ENCODE assay signal across 8 cellular contexts in genomic region chr18:48832961-48833700, GRCh38.
DNase-seq lines count a peak whose midpoint lies in the region; ATAC-seq and FAIRE-seq lines count a peak whose summit lies in the region.

No MANE protein-coding gene starts in this region.

- no peaks in the 10 kb centered on the region for H3K36me3 Mint-ChIP-seq in stimulated activated memory B cell treated with anti-CD40 and anti-IgM and Interleukin-4, amounts not matched to agents 10 μg/mL and 1 μg/mL and 100 μg/mL, for 72 hours

- peak; percentile 82 for FAIRE-seq in G401.6 (lab: Jason Lieb, UNC)

- H3K9me3 Mint-ChIP-seq in stimulated activated memory B cell treated with anti-CD40 and anti-IgM and Interleukin-4, amounts not matched to agents 10 μg/mL and 1 μg/mL and 100 μg/mL, for 72 hours, result no peaks in the 10 kb centered on the region

- H3K4me3 Mint-ChIP-seq in stimulated activated memory B cell treated with anti-CD40 and anti-IgM and Interleukin-4, amounts not matched to agents 10 μg/mL and 1 μg/mL and 100 μg/mL, for 72 hours, result peak overlapping the region; percentile 61

- intact Hi-C loops in left cardiac atrium (cut with DNase I), result no loop called here

- H3K4me1 Mint-ChIP-seq in stimulated activated memory B cell treated with anti-CD40 and anti-IgM and Interleukin-4, amounts not matched to agents 10 μg/mL and 1 μg/mL and 100 μg/mL, for 72 hours, result peaks cover 63% of the 10 kb centered on the region

- H3K27me3 Mint-ChIP-seq in stimulated activated memory B cell treated with anti-CD40 and anti-IgM and Interleukin-4, amounts not matched to agents 10 μg/mL and 1 μg/mL and 100 μg/mL, for 72 hours, result no peaks in the 10 kb centered on the region

- peak in 1 of 2 donors; percentile 42 for ATAC-seq in left cardiac atrium
- ATAC-seq in stimulated activated memory B cell treated with anti-CD40 and anti-IgM and Interleukin-4, amounts not matched to agents 10 μg/mL and 1 μg/mL and 100 μg/mL, for 72 hours, result no peak
- no peak for ATAC-seq in HG03108 (IDR thresholded peaks at IDR 0.05; ENCODE audit: unreplicated experiment)
- ATAC-seq in HG02840 (IDR thresholded peaks at IDR 0.05; ENCODE audit: low FRiP score, unreplicated experiment), result no peak

- DNase-seq in NCI-H1105 (lab: John Stamatoyannopoulos, UW) (peak; percentile 62), left cardiac atrium (peak; percentile 70), SIG-M5 (lab: John Stamatoyannopoulos, UW) (no peak)
- peak; percentile 13 for DNase-seq in activated CD8-positive, alpha-beta memory T cell treated with anti-CD3 and anti-CD28 coated beads, Interleukin-2, amount 50 U/mL, for 4 hours

- H3K27ac Mint-ChIP-seq in stimulated activated memory B cell treated with anti-CD40 and anti-IgM and Interleukin-4, amounts not matched to agents 10 μg/mL and 1 μg/mL and 100 μg/mL, for 72 hours, result peak overlapping the region; percentile 72
